ENCODE assay signal across 8 cellular contexts in genomic region chr1:25821112-25821476, GRCh38. TPM values are rescaled to one million over a fixed set of nuclear protein-coding genes. Genes with fewer than 3 reads are reported as not detected.
DNase-seq lines count a peak whose midpoint lies in the region; ATAC-seq, FAIRE-seq and TF ChIP-seq lines count a peak whose summit lies in the region.

No MANE protein-coding gene starts in this region.

- no peaks in the 10 kb centered on the region for H3K27me3 ChIP-seq in SJCRH30
- H3K27me3 ChIP-seq in esophagus squamous epithelium = no peaks in the 10 kb centered on the region

- 17 to 23% methylated on average over 10 of the region's 10 CpGs for WGBS in esophagus squamous epithelium, 2 donors

- intact Hi-C loops in esophagus squamous epithelium (cut with DNase I) = loop anchor here (10.0 kb wide), 1 partner anchor 174 kb away; the partner anchor contains the start of gene PAFAH2

- H3K9me3 ChIP-seq in SJCRH30 (replicated peaks) = no peaks in the 10 kb centered on the region
- no peaks in the 10 kb centered on the region for H3K9me3 ChIP-seq in esophagus squamous epithelium

- no peak for DNase-seq in GM12891 (ENCODE audit: insufficient read length, low spot score)
- DNase-seq in SJCRH30 = no peak
- DNase-seq in esophagus squamous epithelium (lab: John Stamatoyannopoulos, UW) = no peak
- no peak for DNase-seq in retinal pigment epithelial cell (ENCODE audit: low read depth)
- no peak for DNase-seq in MV-4-11 (lab: John Stamatoyannopoulos, UW)
- DNase-seq in omental fat pad (ENCODE audit: low spot score) = no peak
- no peak for DNase-seq in islet precursor cell

- peaks cover 6% of the 10 kb centered on the region; the same call in 1 of the 2 replicates for H3K36me3 ChIP-seq in SJCRH30
- H3K36me3 ChIP-seq in esophagus squamous epithelium = peaks cover 0 to 26% (median 0%) of the 10 kb centered on the region in 3 donors

- H3K27ac ChIP-seq in SJCRH30 (no peak overlapping the region), esophagus squamous epithelium (peak overlapping the region; percentile 95 to 97 (median 96))

- peak overlapping the region; percentile 80 for H3K4me3 ChIP-seq in SJCRH30
- peak overlapping the region; percentile 65 to 100 (median 90) for H3K4me3 ChIP-seq in esophagus squamous epithelium
- peak overlapping the region; percentile 64 for H3K4me3 ChIP-seq in retinal pigment epithelial cell (ENCODE audit: low read length)

- no peak for TF ChIP-seq CTCF in esophagus squamous epithelium (IDR thresholded peaks at IDR 0.05)
- no peak for TF ChIP-seq CTCF in retinal pigment epithelial cell (conservative IDR thresholded peaks at IDR 0.05; ENCODE audit: low read depth, low read length)
- TF ChIP-seq CTCF in omental fat pad (IDR thresholded peaks at IDR 0.05) = no peak

- no peak for TF ChIP-seq POLR2A in GM12891 (IDR thresholded peaks at IDR 0.05; ENCODE audit: low read depth, low read length)
- no peak for TF ChIP-seq POLR2A in esophagus squamous epithelium (IDR thresholded peaks at IDR 0.05)

- peaks cover 9% of the 10 kb centered on the region for H3K4me1 ChIP-seq in SJCRH30
- peaks cover 22 to 71% (median 29%) of the 10 kb centered on the region in 3 donors for H3K4me1 ChIP-seq in esophagus squamous epithelium

- ATAC-seq in omental fat pad (ENCODE audit: low FRiP score) (no peak), GM19328 (IDR thresholded peaks at IDR 0.05; ENCODE audit: unreplicated experiment) (no peak)

- FAIRE-seq in GM12891 (lab: Jason Lieb, UNC) = no peak

TF ChIP-seq in GM12891, 5 proteins besides CTCF, POLR2A, EP300 and RAD21:
- no peak; the same call in 1 of the 2 replicates for TF ChIP-seq POLR2AphosphoS5 (IDR thresholded peaks at IDR 0.05; ENCODE audit: low read depth, low read length)
- TF ChIP-seq SPI1 (IDR thresholded peaks at IDR 0.05; ENCODE audit: low read depth, low read length) = peak; percentile 74
- TF ChIP-seq POU2F2 (IDR thresholded peaks at IDR 0.05; ENCODE audit: low read depth, low read length) = no peak; the same call in 1 of the 2 replicates

RNA-seq across cellular contexts. Expression of gene MTFR1L, which starts 1.3 kb away (rescaled TPM):
- polyA plus RNA-seq in GM12891 (2012; ENCODE audit: low read depth, missing spikeins) = 31.3 TPM
- 47.9 and 49.9 TPM in 2 replicates for total RNA-seq in SJCRH30 (2014; rRNA removed; shearing (Covaris generic))
- total RNA-seq in esophagus squamous epithelium (10 to 100 TPM; 24.4 to 53.8 (median 28.3) TPM), omental fat pad (10 to 100 TPM; 40.8 to 84.2 (median 61.3) TPM)

RNA-seq across cellular contexts. Expression of gene SELENON, which starts 21.1 kb away (rescaled TPM):
- polyA plus RNA-seq in GM12891 (2012; ENCODE audit: low read depth, missing spikeins) = 2.9 TPM
- total RNA-seq in SJCRH30 (2014; rRNA removed; shearing (Covaris generic)) = 63.1 and 64.3 TPM in 2 replicates
- total RNA-seq in esophagus squamous epithelium (10 to 100 TPM; 19.7 to 34.5 (median 24.5) TPM), omental fat pad (10 to 100 TPM; 26.0 to 57.3 (median 53.6) TPM)

RNA-seq across cellular contexts. Expression of gene AUNIP, which starts 38.2 kb away (rescaled TPM):
- 4.4 TPM for polyA plus RNA-seq in GM12891 (2012; ENCODE audit: low read depth, missing spikeins)
- 28.9 and 34.3 TPM in 2 replicates for total RNA-seq in SJCRH30 (2014; rRNA removed; shearing (Covaris generic))
- total RNA-seq in esophagus squamous epithelium = 1 to 10 TPM; 1.3 to 5.4 (median 2.5) TPM
- total RNA-seq in omental fat pad = not detected

RNA-seq across cellular contexts. Expression of gene PAQR7, which starts 54.4 kb away (rescaled TPM):
- 7.8 TPM for polyA plus RNA-seq in GM12891 (2012; ENCODE audit: low read depth, missing spikeins)
- 2.1 and 2.4 TPM in 2 replicates for total RNA-seq in SJCRH30 (2014; rRNA removed; shearing (Covaris generic))
- total RNA-seq in esophagus squamous epithelium (10 to 100 TPM in 3 of 4 donors, 1 to 10 TPM in 1; 6.6 to 18.3 (median 12.1) TPM), omental fat pad (1 to 10 TPM; 4.3 to 7.2 (median 6.5) TPM)
